13 cellular contexts compared by ENCODE assay signal in genomic region chr1:231493421-231494185, GRCh38.
DNase-seq lines count a peak whose midpoint lies in the region; ATAC-seq and TF ChIP-seq lines count a peak whose summit lies in the region.
"Had no signal": no experiment of that assay in that cellular context is flagged by ENCODE, and none has a peak within 500 bp of the region (broad histone marks: within the 10 kb centered on the region; RNA-seq: fewer than 3 reads in every experiment).

No MANE protein-coding gene starts in this region.

- H3K27me3 ChIP-seq in ACC112 (ENCODE audit: insufficient read depth, low read length) (no peaks in the 10 kb centered on the region), OCI-LY3 (ENCODE audit: low read depth, low read length) (no peaks in the 10 kb centered on the region)

- H2AFZ ChIP-seq in ACC112 (ENCODE audit: low read length, unreplicated experiment), result peak overlapping the region; percentile 90
- H2AFZ ChIP-seq in OCI-LY3 (ENCODE audit: low read depth, low read length), result peak overlapping the region; percentile 20; the same call in 1 of the 2 replicates

- no peak for TF ChIP-seq CTCF in GM13977 (IDR thresholded peaks at IDR 0.05; ENCODE audit: extremely low read depth, insufficient read depth, missing control alignments)
- no peak for TF ChIP-seq CTCF in OCI-LY3 (IDR thresholded peaks at IDR 0.05; ENCODE audit: low read depth, low read length)

- peak overlapping the region; percentile 14; the same call in 1 of the 2 replicates for H3K4me2 ChIP-seq in OCI-LY3 (ENCODE audit: low read length)

- peak overlapping the region; percentile 75 for H3K27ac ChIP-seq in ACC112 (ENCODE audit: low read depth, low read length)
- H3K27ac ChIP-seq in OCI-LY3 (ENCODE audit: low read length), result no peak overlapping the region

- no peak overlapping the region for H3K9ac ChIP-seq in OCI-LY3 (ENCODE audit: low read length)

- DNase-seq in GM13977 (ENCODE audit: low spot score) (peak; percentile 46), fibroblast of peridontal ligament (ENCODE audit: extremely low read depth) (peak; percentile 34), UCSD-AML1 (lab: John Stamatoyannopoulos, UW; ENCODE audit: unreplicated experiment) (no peak), COR-L47 (lab: John Stamatoyannopoulos, UW) (no peak), NCI-H2196 treated with DMSO at 0.1 percent for 48 hours (lab: John Stamatoyannopoulos, UW; ENCODE audit: unreplicated experiment) (no peak)
- DNase-seq: activated CD4-positive, alpha-beta T cell treated with anti-CD3 and anti-CD28 coated beads, Interleukin-2, amount 50 U/mL, for 48 hours; effector memory CD8-positive, alpha-beta T cell; naive thymus-derived CD4-positive, alpha-beta T cell; NCI-H345 had no signal

- peaks cover 16% of the 10 kb centered on the region; the same call in 1 of the 2 replicates for H3K9me3 ChIP-seq in OCI-LY3 (ENCODE audit: insufficient read depth, low read length)

- H4K20me1 ChIP-seq in OCI-LY3 (ENCODE audit: insufficient read depth, low read length), result no peaks in the 10 kb centered on the region

- peak overlapping the region; percentile 62 for H3K4me3 ChIP-seq in ACC112 (ENCODE audit: low read depth, low read length)
- H3K4me3 ChIP-seq in OCI-LY3 (ENCODE audit: low read length), result no peak overlapping the region
- H3K4me3 ChIP-seq: skin epidermis had no signal

- ATAC-seq in HG03439 (IDR thresholded peaks at IDR 0.05; ENCODE audit: unreplicated experiment), result no peak
- ATAC-seq: effector memory CD8-positive, alpha-beta T cell; naive thymus-derived CD4-positive, alpha-beta T cell had no signal

- H3K79me2 ChIP-seq in ACC112 (ENCODE audit: control insufficient read depth, insufficient read depth, low read length, unreplicated experiment), result no peaks in the 10 kb centered on the region
- H3K79me2 ChIP-seq in OCI-LY3 (ENCODE audit: low read length), result no peaks in the 10 kb centered on the region

- H3K4me1 ChIP-seq in ACC112 (ENCODE audit: control insufficient read depth, insufficient read depth, low read length, unreplicated experiment), result peaks cover 13% of the 10 kb centered on the region
- peaks cover 7% of the 10 kb centered on the region for H3K4me1 ChIP-seq in OCI-LY3 (ENCODE audit: low read length)

- in situ Hi-C loops in GM13977 (cut with MboI; ENCODE audit: low pct_unique_long_range_greater_than_20kb, low sequenced_read_pairs, unreplicated experiment), result no loop called here

- H3K36me3 ChIP-seq in ACC112 (ENCODE audit: insufficient read depth, low read length), result no peaks in the 10 kb centered on the region
- no peaks in the 10 kb centered on the region for H3K36me3 ChIP-seq in OCI-LY3 (replicated peaks; ENCODE audit: low read depth, low read length)

Comparison
In these comparisons a context has a peak if more than half of its experiments do, and no peak if none do; other contexts are left out.
1. DNase-seq: peak in GM13977 (single experiment) and fibroblast of peridontal ligament (single experiment); none in UCSD-AML1 (single experiment), COR-L47 (single experiment) and NCI-H2196 treated with DMSO at 0.1 percent for 48 hours (single experiment).